Comparison of ENCODE assay signal across 1 cellular context in genomic region chr3:49411968-49412631, GRCh38.
TF ChIP-seq lines count a peak whose summit lies in the region.

Gene RHOA (minus strand): TSS chr3:49411976. CDS start chr3:49375589, 36,387 bp downstream.
A gene with protein sequence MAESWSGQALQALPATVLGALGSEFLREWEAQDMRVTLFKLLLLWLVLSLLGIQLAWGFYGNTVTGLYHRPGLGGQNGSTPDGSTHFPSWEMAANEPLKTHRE (plus strand): TSS chr3:49412423. CDS start chr3:49412427, 4 bp downstream.

TF ChIP-seq in A549, 52 proteins besides CTCF, POLR2A, EP300 and RAD21 (continued from another document):
- TF ChIP-seq BCL3 (IDR thresholded peaks at IDR 0.05), result peak; percentile 58; the same call in 1 of the 3 replicates
- TF ChIP-seq HEYL (CRISPR knock-in tag; IDR thresholded peaks at IDR 0.05), result no peak
- TF ChIP-seq CEBPB (IDR thresholded peaks at IDR 0.05), result peak in 1 of 2 experiments; percentile 33; a peak in 1 of 4 replicates
- no peak for TF ChIP-seq EHMT2 (IDR thresholded peaks at IDR 0.05; ENCODE audit: low read depth)
- no peak for TF ChIP-seq ZSCAN20 (CRISPR knock-in tag; IDR thresholded peaks at IDR 0.05)
- TF ChIP-seq KDM1A (IDR thresholded peaks at IDR 0.05; ENCODE audit: low read depth), result no peak
- TF ChIP-seq KDM5A (IDR thresholded peaks at IDR 0.05), result peak; percentile 55; the same call in 1 of the 2 replicates
- no peak for TF ChIP-seq HOXB5 (CRISPR knock-in tag; IDR thresholded peaks at IDR 0.05)
- no peak for TF ChIP-seq TP53 (CRISPR knock-in tag; IDR thresholded peaks at IDR 0.05)
